1 cellular context compared by ENCODE assay signal in genomic region chr19:49443366-49444099, GRCh38.
TF ChIP-seq lines count a peak whose summit lies in the region.

No MANE protein-coding gene starts in this region.

TF ChIP-seq in HEK293, 187 proteins besides CTCF, POLR2A, EP300 and RAD21 (continued from another document and continues in another):
- TF ChIP-seq ZNF571 (tag by site-specific recombination; IDR thresholded peaks at IDR 0.05) (no peak), ZNF768 (tag by site-specific recombination; IDR thresholded peaks at IDR 0.05) (no peak), YY2 (tag by site-specific recombination; IDR thresholded peaks at IDR 0.05) (no peak; the same call in 1 of the 2 replicates), ZNF16 (tag by site-specific recombination; IDR thresholded peaks at IDR 0.05; ENCODE audit: low read depth) (no peak), ZNF248 (tag by site-specific recombination; IDR thresholded peaks at IDR 0.05) (no peak), ZNF23 (tag by site-specific recombination; IDR thresholded peaks at IDR 0.05; ENCODE audit: borderline replicate concordance) (no peak), BCL11A (tag by site-specific recombination; IDR thresholded peaks at IDR 0.05; ENCODE audit: low read depth) (peak; percentile 62), KLF1 (tag by site-specific recombination; IDR thresholded peaks at IDR 0.05) (peak; percentile 56), TRIM28 (IDR thresholded peaks at IDR 0.05; ENCODE audit: borderline replicate concordance, low read length) (no peak), ZNF48 (tag by site-specific recombination; IDR thresholded peaks at IDR 0.05) (no peak), GFI1B (tag by site-specific recombination; IDR thresholded peaks at IDR 0.05) (no peak), IKZF3 (tag by site-specific recombination; IDR thresholded peaks at IDR 0.05) (0 out of 2 replicates have a peak, but pooled peaks have one; percentile 49), ZNF560 (tag by site-specific recombination; IDR thresholded peaks at IDR 0.05; ENCODE audit: borderline replicate concordance) (no peak), KLF17 (tag by site-specific recombination; IDR thresholded peaks at IDR 0.05) (peak; percentile 60; the same call in 1 of the 2 replicates), ZNF433 (tag by site-specific recombination; IDR thresholded peaks at IDR 0.05; ENCODE audit: low read depth) (no peak), ZNF175 (tag by site-specific recombination; IDR thresholded peaks at IDR 0.05) (no peak), PRDM6 (tag by site-specific recombination; IDR thresholded peaks at IDR 0.05) (no peak), ZFP3 (tag by site-specific recombination; IDR thresholded peaks at IDR 0.05; ENCODE audit: low read depth) (no peak), ZNF561 (tag by site-specific recombination; IDR thresholded peaks at IDR 0.05; ENCODE audit: borderline replicate concordance) (no peak; the same call in 1 of the 2 replicates), PATZ1 (tag by site-specific recombination; IDR thresholded peaks at IDR 0.05) (peak; percentile 87), ZNF747 (tag by site-specific recombination; IDR thresholded peaks at IDR 0.05) (no peak), ZNF311 (tag by site-specific recombination; IDR thresholded peaks at IDR 0.05; ENCODE audit: borderline replicate concordance) (no peak), EGR2 (tag by site-specific recombination; IDR thresholded peaks at IDR 0.05; ENCODE audit: low read depth) (peak; percentile 99), PRDM10 (tag by site-specific recombination; IDR thresholded peaks at IDR 0.05) (peak; percentile 85), ZNF202 (tag by site-specific recombination; IDR thresholded peaks at IDR 0.05; ENCODE audit: borderline replicate concordance) (no peak), ZSCAN18 (tag by site-specific recombination; IDR thresholded peaks at IDR 0.05) (0 out of 2 replicates have a peak, but pooled peaks have one; percentile 38), REST (tag by site-specific recombination; IDR thresholded peaks at IDR 0.05) (no peak; the same call in 1 of the 2 replicates), ZXDB (tag by site-specific recombination; IDR thresholded peaks at IDR 0.05) (peak; percentile 80), ZNF639 (tag by site-specific recombination; IDR thresholded peaks at IDR 0.05) (0 out of 2 replicates have a peak, but pooled peaks have one; percentile 34), ZNF558 (tag by site-specific recombination; IDR thresholded peaks at IDR 0.05) (peak; percentile 32; the same call in 1 of the 2 replicates), OSR2 (tag by site-specific recombination; IDR thresholded peaks at IDR 0.05) (peak; percentile 52; the same call in 1 of the 2 replicates), TCF7L2 (IDR thresholded peaks at IDR 0.05; ENCODE audit: borderline replicate concordance, low read depth, low read length) (no peak), ZNF350 (tag by site-specific recombination; IDR thresholded peaks at IDR 0.05) (no peak), ZFHX2 (tag by site-specific recombination; conservative IDR thresholded peaks at IDR 0.05) (peak; percentile 100), ZNF521 (tag by site-specific recombination; IDR thresholded peaks at IDR 0.05) (no peak), ZBTB20 (tag by site-specific recombination; IDR thresholded peaks at IDR 0.05) (peak; percentile 86; the same call in 1 of the 2 replicates), MYNN (tag by site-specific recombination; IDR thresholded peaks at IDR 0.05; ENCODE audit: borderline replicate concordance) (no peak), KLF9 (tag by site-specific recombination; IDR thresholded peaks at IDR 0.05; ENCODE audit: low read depth) (peak; percentile 22), FEZF1 (tag by site-specific recombination; IDR thresholded peaks at IDR 0.05) (no peak), ZNF580 (tag by site-specific recombination; IDR thresholded peaks at IDR 0.05) (no peak), ZNF488 (tag by site-specific recombination; IDR thresholded peaks at IDR 0.05) (no peak), ZNF114 (tag by site-specific recombination; IDR thresholded peaks at IDR 0.05) (no peak), ZNF26 (tag by site-specific recombination; IDR thresholded peaks at IDR 0.05) (no peak)
